In genomic region chr3:75643031-75643800, GRCh38 we compare ENCODE assay signal across 9 cellular contexts. TPM values are rescaled to one million over a fixed set of nuclear protein-coding genes. Genes with fewer than 3 reads are reported as not detected.
DNase-seq lines count a peak whose midpoint lies in the region; ATAC-seq and TF ChIP-seq lines count a peak whose summit lies in the region.
"Not testable (repeated sequence)": the region's sequence is repeated elsewhere in the genome, so short reads cannot be mapped to it uniquely, and the experiment has no call there.
"Had no signal": no experiment of that assay in that cellular context is flagged by ENCODE, and none has a peak within 500 bp of the region (broad histone marks: within the 10 kb centered on the region; RNA-seq: fewer than 3 reads in every experiment).

No MANE protein-coding gene starts in this region.

- TF ChIP-seq CTCF in NB4 (IDR thresholded peaks at IDR 0.05; ENCODE audit: low read depth, low read length) (peak; percentile 24), natural killer cell (IDR thresholded peaks at IDR 0.05) (peak; percentile 68)

- TF ChIP-seq POLR2A in NB4 (IDR thresholded peaks at IDR 0.05; ENCODE audit: extremely low read depth, insufficient read length): not testable (repeated sequence)

- H3K27me3 Mint-ChIP-seq in CD4-positive, CD25-positive, alpha-beta regulatory T cell; activated CD8-positive, alpha-beta T cell treated with anti-CD3 and anti-CD28 coated beads, Interleukin-2, amount 10 ng/mL, durations not matched to agents 7 days and 5 days (ENCODE audit: low read depth); natural killer cell (ENCODE audit: low read depth in 2 of 2): not testable (repeated sequence)
- H3K27me3 Mint-ChIP-seq in central memory CD8-positive, alpha-beta T cell: peaks cover 10% of the 10 kb centered on the region

- H3K27me3 ChIP-seq in CD4-positive, CD25-positive, alpha-beta regulatory T cell (ENCODE audit: control insufficient read depth, insufficient read depth, low read length): not testable (repeated sequence)

- intact Hi-C loops in natural killer cell (cut with micrococcal nuclease): loop anchor here (5.0 kb wide), 1 partner anchor 451 kb away; no protein-coding TSS in a partner anchor

- CTCF ChIA-PET in activated CD8-positive, alpha-beta T cell treated with anti-CD3 and anti-CD28 coated beads, Interleukin-2, amount 10 ng/mL, durations not matched to agents 7 days and 5 days (lab: Charles Lee): interaction anchor here (1.0 to 1.5 kb wide), 3 partner anchors 9 to 451 kb away, joined by 3 to 4 read pairs (median 3); no protein-coding TSS in a partner anchor

- not testable (repeated sequence) for H3K27ac Mint-ChIP-seq in CD4-positive, CD25-positive, alpha-beta regulatory T cell; central memory CD8-positive, alpha-beta T cell (ENCODE audit: low read depth)
- H3K27ac Mint-ChIP-seq in activated CD8-positive, alpha-beta T cell treated with anti-CD3 and anti-CD28 coated beads, Interleukin-2, amount 10 ng/mL, durations not matched to agents 7 days and 5 days: peak overlapping the region; percentile 32
- H3K27ac Mint-ChIP-seq in natural killer cell: peak overlapping the region; percentile 36 to 48

- DNase-seq in CD4-positive, CD25-positive, alpha-beta regulatory T cell: peak in 2 of 3 donors; percentile 22 to 25
- peak; percentile 60 for DNase-seq in NB4 (ENCODE audit: low read depth)
- peak; percentile 47 for DNase-seq in activated CD8-positive, alpha-beta T cell treated with anti-CD3 and anti-CD28 coated beads, Interleukin-2, amount 10 ng/mL, durations not matched to agents 7 days and 5 days
- DNase-seq in central memory CD8-positive, alpha-beta T cell (ENCODE audit: low spot score in 2 of 2); natural killer cell: not testable (repeated sequence)
- peak; percentile 30 for DNase-seq in glomerular visceral epithelial cell (ENCODE audit: extremely low spot score)
- DNase-seq in superior temporal gyrus (ENCODE audit: extremely low spot score): peak; percentile 84

- POLR2A ChIA-PET in activated CD8-positive, alpha-beta T cell treated with anti-CD3 and anti-CD28 coated beads, Interleukin-2, amount 10 ng/mL, durations not matched to agents 7 days and 5 days (lab: Charles Lee): not testable (repeated sequence)

- H3K36me3 Mint-ChIP-seq in CD4-positive, CD25-positive, alpha-beta regulatory T cell; activated CD8-positive, alpha-beta T cell treated with anti-CD3 and anti-CD28 coated beads, Interleukin-2, amount 10 ng/mL, durations not matched to agents 7 days and 5 days (ENCODE audit: low read depth); central memory CD8-positive, alpha-beta T cell (ENCODE audit: insufficient read depth); natural killer cell: not testable (repeated sequence)

- not testable (repeated sequence) for H3K9me3 ChIP-seq in CD4-positive, CD25-positive, alpha-beta regulatory T cell (ENCODE audit: control insufficient read depth in 2 of 2, low read length in 2 of 2)

- ATAC-seq in CD4-positive, CD25-positive, alpha-beta regulatory T cell (ENCODE audit: low read depth in 2 of 2); activated CD8-positive, alpha-beta T cell treated with anti-CD3 and anti-CD28 coated beads, Interleukin-2, amount 10 ng/mL, durations not matched to agents 7 days and 5 days; central memory CD8-positive, alpha-beta T cell (replicated peaks; ENCODE audit: extremely low read depth, poor library complexity, severe bottlenecking); natural killer cell: not testable (repeated sequence)
- ATAC-seq in GM19035 (IDR thresholded peaks at IDR 0.05; ENCODE audit: unreplicated experiment): peak; percentile 49

- H3K9me3 Mint-ChIP-seq in CD4-positive, CD25-positive, alpha-beta regulatory T cell; activated CD8-positive, alpha-beta T cell treated with anti-CD3 and anti-CD28 coated beads, Interleukin-2, amount 10 ng/mL, durations not matched to agents 7 days and 5 days (ENCODE audit: insufficient read depth); central memory CD8-positive, alpha-beta T cell; natural killer cell: not testable (repeated sequence)

- H3K4me1 ChIP-seq in CD4-positive, CD25-positive, alpha-beta regulatory T cell (ENCODE audit: control insufficient read depth, insufficient read depth, low read length, poor library complexity, severe bottlenecking): not testable (repeated sequence)

- not testable (repeated sequence) for H3K4me1 Mint-ChIP-seq in CD4-positive, CD25-positive, alpha-beta regulatory T cell; activated CD8-positive, alpha-beta T cell treated with anti-CD3 and anti-CD28 coated beads, Interleukin-2, amount 10 ng/mL, durations not matched to agents 7 days and 5 days (ENCODE audit: low read depth); central memory CD8-positive, alpha-beta T cell
- H3K4me1 Mint-ChIP-seq in natural killer cell: peaks cover 23 to 30% of the 10 kb centered on the region in 2 donors

- H3K4me3 Mint-ChIP-seq in CD4-positive, CD25-positive, alpha-beta regulatory T cell: peak overlapping the region in 3 of 4 donors; percentile 1 to 44 (median 25)
- peak overlapping the region; percentile 42 for H3K4me3 Mint-ChIP-seq in activated CD8-positive, alpha-beta T cell treated with anti-CD3 and anti-CD28 coated beads, Interleukin-2, amount 10 ng/mL, durations not matched to agents 7 days and 5 days
- H3K4me3 Mint-ChIP-seq in central memory CD8-positive, alpha-beta T cell: peak overlapping the region; percentile 42
- peak overlapping the region; percentile 90 for H3K4me3 Mint-ChIP-seq in natural killer cell

- H3K36me3 ChIP-seq in CD4-positive, CD25-positive, alpha-beta regulatory T cell (ENCODE audit: control insufficient read depth, insufficient read depth, low read length): not testable (repeated sequence)

- peak overlapping the region; percentile 47 for H3K4me3 ChIP-seq in CD4-positive, CD25-positive, alpha-beta regulatory T cell (ENCODE audit: low read depth, low read length)
- not testable (repeated sequence) for H3K4me3 ChIP-seq in NB4 (ENCODE audit: low read depth, low read length)

- not testable (repeated sequence) for H3K27ac ChIP-seq in CD4-positive, CD25-positive, alpha-beta regulatory T cell (ENCODE audit: insufficient read depth, low read length, poor library complexity, severe bottlenecking)

RNA-seq across cellular contexts. Expression of gene FRG2C, which starts 20.9 kb away (rescaled TPM):
- total RNA-seq in CD4-positive, CD25-positive, alpha-beta regulatory T cell: not detected
- not detected for polyA plus RNA-seq in CD4-positive, CD25-positive, alpha-beta regulatory T cell
- not detected for total RNA-seq in activated CD8-positive, alpha-beta T cell treated with anti-CD3 and anti-CD28 coated beads, Interleukin-2, amount 10 ng/mL, durations not matched to agents 7 days and 5 days
- not detected for total RNA-seq in natural killer cell
- polyA plus RNA-seq: esophagus had no signal

Comparison
In these comparisons a context has a peak if more than half of its experiments do, and no peak if none do; other contexts are left out.
1. H3K4me3 Mint-ChIP-seq: peak in every context shown above with its lines; median percentile 90 in natural killer cell; 42 in activated CD8-positive, alpha-beta T cell treated with anti-CD3 and anti-CD28 coated beads, Interleukin-2, amount 10 ng/mL, durations not matched to agents 7 days and 5 days; 42 in central memory CD8-positive, alpha-beta T cell; 25 in CD4-positive, CD25-positive, alpha-beta regulatory T cell.